Comparison of ENCODE assay signal across 38 cellular contexts in genomic region chr9:101751895-101752294, GRCh38. TPM values are rescaled to one million over a fixed set of nuclear protein-coding genes. Genes with fewer than 3 reads are reported as not detected.
"Had no signal": no experiment of that assay in that cellular context is flagged by ENCODE, and none has a peak within 500 bp of the region (broad histone marks: within the 10 kb centered on the region; RNA-seq: fewer than 3 reads in every experiment).

No MANE protein-coding gene starts in this region.

- DNase-seq: Karpas-422, Kasumi-1, MG63, MM.1S, MV-4-11, NCI-H1048, NCI-H1092, NCI-H1092 treated with DMSO at 0.1 percent for 48 hours, NCI-H1105, NCI-H1105 treated with DMSO at 0.1 percent for 48 hours, NCI-H1417 treated with DMSO at 0.1 percent for 48 hours, NCI-H1436, NCI-H1436 treated with DMSO at 0.1 percent for 48 hours, NCI-H146, NCI-H1694, NCI-H1694 treated with DMSO at 0.1 percent for 48 hours, NCI-H187, NCI-H187 treated with DMSO at 0.1 percent for 48 hours, NCI-H1930, NCI-H2029, NCI-H2029 treated with DMSO at 0.1 percent for 48 hours, NCI-H2081, NCI-H2081 treated with DMSO at 0.1 percent for 48 hours, NCI-H2107, NCI-H2171, NCI-H2171 treated with DMSO at 0.1 percent for 48 hours, NCI-H2227 treated with DMSO at 0.1 percent for 48 hours, NCI-H226, NCI-H345, NCI-H446, NCI-H446 treated with DMSO at 0.1 percent for 48 hours, NCI-H510A, NCI-H510A treated with DMSO at 0.1 percent for 48 hours had no signal

- H3K27ac ChIP-seq: KMS-11 had no signal

- H3K9me3 ChIP-seq: MG63 had no signal

- H3K36me3 ChIP-seq: MG63 had no signal

- H3K9ac ChIP-seq: KMS-11 had no signal

- H3K4me2 ChIP-seq: KMS-11 had no signal

- H3K27me3 ChIP-seq: MG63 had no signal

- H3K4me3 ChIP-seq: MG63 had no signal

RNA-seq across cellular contexts. Expression of gene GRIN3A, which starts 13.4 kb away (rescaled TPM):
- total RNA-seq: LHCN-M2, M059J, MCF 10A, NCI-H460 had no signal
